Comparison of ENCODE assay signal across 9 cellular contexts in genomic region chr4:128847074-128847724, GRCh38. TPM values are rescaled to one million over a fixed set of nuclear protein-coding genes. Genes with fewer than 3 reads are reported as not detected.
DNase-seq lines count a peak whose midpoint lies in the region; ATAC-seq and TF ChIP-seq lines count a peak whose summit lies in the region.
"Had no signal": no experiment of that assay in that cellular context is flagged by ENCODE, and none has a peak within 500 bp of the region (broad histone marks: within the 10 kb centered on the region; RNA-seq: fewer than 3 reads in every experiment).

No MANE protein-coding gene starts in this region.

- 0 out of 3 replicates have a peak, but pooled peaks have one; percentile 26 for ATAC-seq in DND-41 (ENCODE audit: insufficient read depth, low read depth)
- ATAC-seq in natural killer cell treated with Interleukin-12 subunit alpha and Interleukin-12 subunit beta and Interleukin-15 and Interleukin-18, amount 100 ng/mL, for 72 hours: peak; percentile 54 to 73
- ATAC-seq in HG02884 (IDR thresholded peaks at IDR 0.05; ENCODE audit: unreplicated experiment): no peak
- ATAC-seq: HCT116 had no signal

- no peak overlapping the region for H3K4me3 ChIP-seq in DND-41 (ENCODE audit: low read depth in 1 of 2, low read length in 2 of 2)
- no peak overlapping the region for H3K4me3 ChIP-seq in NB4 (ENCODE audit: low read depth, low read length)

- no peak overlapping the region for H3K4me2 ChIP-seq in DND-41 (ENCODE audit: insufficient read depth, low read length)

- H3K9ac ChIP-seq in DND-41 (ENCODE audit: low read depth, low read length): no peak overlapping the region

- no peaks in the 10 kb centered on the region for H3K27me3 Mint-ChIP-seq in activated CD4-positive, alpha-beta memory T cell treated with anti-CD3 and anti-CD28 coated beads, Interleukin-2, amount 10 ng/mL, durations not matched to agents 7 days and 5 days
- H3K27me3 Mint-ChIP-seq in natural killer cell treated with Interleukin-12 subunit alpha and Interleukin-12 subunit beta and Interleukin-15 and Interleukin-18, amount 100 ng/mL, for 72 hours: no peaks in the 10 kb centered on the region

- no peak for TF ChIP-seq POLR2A in NB4 (IDR thresholded peaks at IDR 0.05; ENCODE audit: extremely low read depth, insufficient read length)

- no peak overlapping the region for H3K27ac ChIP-seq in DND-41 (ENCODE audit: low read length)

- peaks cover 70% of the 10 kb centered on the region for H3K79me2 ChIP-seq in DND-41 (ENCODE audit: insufficient read depth, low read length)

- DNase-seq in DND-41 (no peak), NB4 (ENCODE audit: low read depth) (peak; percentile 77), EL (no peak), H4 (ENCODE audit: low spot score) (no peak)
- no peak for DNase-seq in activated CD4-positive, alpha-beta memory T cell treated with anti-CD3 and anti-CD28 coated beads, Interleukin-2, amount 10 ng/mL, durations not matched to agents 7 days and 5 days
- no peak for DNase-seq in natural killer cell treated with Interleukin-12 subunit alpha and Interleukin-12 subunit beta and Interleukin-15 and Interleukin-18, amount 100 ng/mL, for 72 hours (ENCODE audit: low spot score)
- DNase-seq: NCI-H446 had no signal

- H3K4me3 Mint-ChIP-seq in activated CD4-positive, alpha-beta memory T cell treated with anti-CD3 and anti-CD28 coated beads, Interleukin-2, amount 10 ng/mL, durations not matched to agents 7 days and 5 days: no peak overlapping the region
- H3K4me3 Mint-ChIP-seq in natural killer cell treated with Interleukin-12 subunit alpha and Interleukin-12 subunit beta and Interleukin-15 and Interleukin-18, amount 100 ng/mL, for 72 hours: peak overlapping the region; percentile 26

- H3K36me3 ChIP-seq in DND-41 (ENCODE audit: insufficient read depth, low read length): peaks cover 99% of the 10 kb centered on the region

- TF ChIP-seq CTCF in DND-41 (IDR thresholded peaks at IDR 0.05; ENCODE audit: borderline replicate concordance, extremely low read depth, low read length, poor library complexity, severe bottlenecking): no peak
- no peak for TF ChIP-seq CTCF in NB4 (IDR thresholded peaks at IDR 0.05; ENCODE audit: low read depth, low read length)

- H3K4me1 ChIP-seq in DND-41 (ENCODE audit: insufficient read depth, low read length): no peaks in the 10 kb centered on the region

- H3K27ac Mint-ChIP-seq in activated CD4-positive, alpha-beta memory T cell treated with anti-CD3 and anti-CD28 coated beads, Interleukin-2, amount 10 ng/mL, durations not matched to agents 7 days and 5 days: peak overlapping the region; percentile 11
- peak overlapping the region; percentile 52 to 83 for H3K27ac Mint-ChIP-seq in natural killer cell treated with Interleukin-12 subunit alpha and Interleukin-12 subunit beta and Interleukin-15 and Interleukin-18, amount 100 ng/mL, for 72 hours

- H3K9me3 Mint-ChIP-seq in activated CD4-positive, alpha-beta memory T cell treated with anti-CD3 and anti-CD28 coated beads, Interleukin-2, amount 10 ng/mL, durations not matched to agents 7 days and 5 days: no peaks in the 10 kb centered on the region
- H3K9me3 Mint-ChIP-seq in natural killer cell treated with Interleukin-12 subunit alpha and Interleukin-12 subunit beta and Interleukin-15 and Interleukin-18, amount 100 ng/mL, for 72 hours: no peaks in the 10 kb centered on the region

- POLR2A ChIA-PET in activated CD4-positive, alpha-beta memory T cell treated with anti-CD3 and anti-CD28 coated beads, Interleukin-2, amount 10 ng/mL, durations not matched to agents 7 days and 5 days (lab: Charles Lee): no interaction called here

- peaks cover 80% of the 10 kb centered on the region for H3K36me3 Mint-ChIP-seq in activated CD4-positive, alpha-beta memory T cell treated with anti-CD3 and anti-CD28 coated beads, Interleukin-2, amount 10 ng/mL, durations not matched to agents 7 days and 5 days (ENCODE audit: low read depth)
- H3K36me3 Mint-ChIP-seq in natural killer cell treated with Interleukin-12 subunit alpha and Interleukin-12 subunit beta and Interleukin-15 and Interleukin-18, amount 100 ng/mL, for 72 hours: peaks cover 29% of the 10 kb centered on the region

- no peak overlapping the region for H2AFZ ChIP-seq in DND-41 (ENCODE audit: low read depth, low read length)

- peaks cover 8% of the 10 kb centered on the region for H3K4me1 Mint-ChIP-seq in activated CD4-positive, alpha-beta memory T cell treated with anti-CD3 and anti-CD28 coated beads, Interleukin-2, amount 10 ng/mL, durations not matched to agents 7 days and 5 days
- H3K4me1 Mint-ChIP-seq in natural killer cell treated with Interleukin-12 subunit alpha and Interleukin-12 subunit beta and Interleukin-15 and Interleukin-18, amount 100 ng/mL, for 72 hours (ENCODE audit: low read depth in 2 of 2): peaks cover 29 to 32% of the 10 kb centered on the region in 2 donors

- peaks cover 53% of the 10 kb centered on the region for H4K20me1 ChIP-seq in DND-41 (ENCODE audit: insufficient read depth, low read length)

- CTCF ChIA-PET in activated CD4-positive, alpha-beta memory T cell treated with anti-CD3 and anti-CD28 coated beads, Interleukin-2, amount 10 ng/mL, durations not matched to agents 7 days and 5 days (lab: Charles Lee): no interaction called here

- no peaks in the 10 kb centered on the region for H3K9me3 ChIP-seq in DND-41 (ENCODE audit: insufficient read depth, low read length, severe bottlenecking)

- no peaks in the 10 kb centered on the region for H3K27me3 ChIP-seq in DND-41 (ENCODE audit: insufficient read depth, low read length, poor library complexity)

RNA-seq across cellular contexts. Expression of gene JADE1, which starts 37.7 kb away (rescaled TPM):
- 10 to 100 TPM; 29.6 to 32.7 TPM for total RNA-seq in activated CD4-positive, alpha-beta memory T cell treated with anti-CD3 and anti-CD28 coated beads, Interleukin-2, amount 10 ng/mL, durations not matched to agents 7 days and 5 days
- total RNA-seq in natural killer cell treated with Interleukin-12 subunit alpha and Interleukin-12 subunit beta and Interleukin-15 and Interleukin-18, amount 100 ng/mL, for 72 hours: 10 to 100 TPM; 21.7 to 33.6 TPM
- total RNA-seq in H4 (2014; rRNA removed; shearing (Covaris generic)): 12.8 and 16.8 TPM in 2 replicates
